ENCODE assay signal across 22 cellular contexts in the genomic region with DNA sequence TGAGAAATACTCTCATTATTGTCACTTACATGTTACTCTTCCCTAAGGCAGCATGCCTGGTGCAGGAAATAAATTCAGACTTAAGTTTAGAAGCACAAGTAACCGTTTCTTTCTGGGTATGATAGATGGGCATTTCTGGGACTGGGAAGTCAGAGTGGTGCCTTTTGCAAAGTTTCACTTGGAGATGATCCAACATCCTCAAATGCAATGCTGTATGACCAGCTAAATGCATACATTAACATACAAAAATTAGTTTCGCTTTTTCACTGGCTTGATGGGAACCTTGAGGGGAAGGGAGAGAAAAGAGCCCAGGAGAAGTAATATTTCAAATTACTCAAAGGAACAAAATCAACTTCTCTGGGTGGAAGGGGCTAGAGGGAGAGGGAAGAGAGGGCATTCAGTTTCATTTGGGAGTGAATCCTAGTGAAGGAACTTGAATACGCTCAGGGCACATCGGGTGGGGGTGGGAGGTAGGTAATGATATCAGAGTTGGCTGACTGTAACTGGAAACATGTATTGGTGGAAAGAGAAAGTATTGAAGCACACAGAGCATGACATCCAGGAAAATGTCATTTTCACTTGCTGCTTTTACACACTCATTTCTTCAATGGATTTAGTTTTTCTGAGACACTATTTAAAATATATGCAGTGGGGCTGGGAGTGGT.
A peak's percentile ranks its signal among the peaks of the same experiment; 100 is the strongest.
DNase-seq lines count a peak whose midpoint lies in the region; ATAC-seq and TF ChIP-seq lines count a peak whose summit lies in the region.
"Had no signal": no experiment of that assay in that cellular context is flagged by ENCODE, and none has a peak within 500 bp of the region (broad histone marks: within the 10 kb centered on the region; RNA-seq: fewer than 3 reads in every experiment).

No MANE protein-coding gene starts in this region.

- H3K4me3 ChIP-seq in ascending aorta: peak overlapping the region; percentile 20 to 44
- no peak overlapping the region for H3K4me3 ChIP-seq in vagina
- H3K4me3 ChIP-seq: BLaER1 treated with 17β-estradiol and CSF1 and Interleukin-3, amounts not matched to agents 10 nM and 100 nM; prostate gland; upper lobe of right lung had no signal

- ATAC-seq in activated naive CD8-positive, alpha-beta T cell treated with anti-CD3 and anti-CD28 coated beads, Interleukin-2, amount 50 U/mL, for 24 hours: no peak
- ATAC-seq in GM18861 (IDR thresholded peaks at IDR 0.05; ENCODE audit: unreplicated experiment) (no peak), GM19023 (IDR thresholded peaks at IDR 0.05; ENCODE audit: unreplicated experiment) (no peak)
- ATAC-seq: activated CD4-positive, alpha-beta T cell treated with anti-CD3 and anti-CD28 coated beads for 36 hours; activated T-cell treated with anti-CD3 and anti-CD28 coated beads, Interleukin-2, amount 50 U/mL, for 72 hours; upper lobe of right lung had no signal

- no peaks in the 10 kb centered on the region for H3K9me3 Mint-ChIP-seq in activated naive CD8-positive, alpha-beta T cell treated with anti-CD3 and anti-CD28 coated beads for 36 hours
- H3K9me3 Mint-ChIP-seq in activated naive CD8-positive, alpha-beta T cell treated with anti-CD3 and anti-CD28 coated beads, Interleukin-2, amount 50 U/mL, for 24 hours: peaks cover 6% of the 10 kb centered on the region
- H3K9me3 Mint-ChIP-seq in nephron: no peaks in the 10 kb centered on the region

- TF ChIP-seq POLR2A in vagina (IDR thresholded peaks at IDR 0.05): no peak

- H3K36me3 ChIP-seq in ascending aorta: no peaks in the 10 kb centered on the region
- no peaks in the 10 kb centered on the region for H3K36me3 ChIP-seq in vagina
- H3K36me3 ChIP-seq: BLaER1 treated with 17β-estradiol and CSF1 and Interleukin-3, amounts not matched to agents 10 nM and 100 nM; prostate gland; upper lobe of right lung had no signal

- H3K27me3 Mint-ChIP-seq in activated naive CD8-positive, alpha-beta T cell treated with anti-CD3 and anti-CD28 coated beads for 36 hours: peaks cover 30% of the 10 kb centered on the region
- H3K27me3 Mint-ChIP-seq in activated naive CD8-positive, alpha-beta T cell treated with anti-CD3 and anti-CD28 coated beads, Interleukin-2, amount 50 U/mL, for 24 hours: peaks cover 12% of the 10 kb centered on the region
- no peaks in the 10 kb centered on the region for H3K27me3 Mint-ChIP-seq in nephron (ENCODE audit: low read depth)

- H3K27ac ChIP-seq in ascending aorta (no peak overlapping the region), vagina (no peak overlapping the region)
- H3K27ac ChIP-seq: BLaER1 treated with 17β-estradiol and CSF1 and Interleukin-3, amounts not matched to agents 10 nM and 100 nM; prostate gland; upper lobe of right lung had no signal

- H3K27me3 ChIP-seq in ascending aorta (no peaks in the 10 kb centered on the region), vagina (no peaks in the 10 kb centered on the region)
- H3K27me3 ChIP-seq: BLaER1 treated with 17β-estradiol and CSF1 and Interleukin-3, amounts not matched to agents 10 nM and 100 nM; upper lobe of right lung had no signal

- H3K9me3 ChIP-seq in ascending aorta (no peaks in the 10 kb centered on the region), vagina (no peaks in the 10 kb centered on the region)
- H3K9me3 ChIP-seq: BLaER1 treated with 17β-estradiol and CSF1 and Interleukin-3, amounts not matched to agents 10 nM and 100 nM; prostate gland; upper lobe of right lung had no signal

- H3K4me3 Mint-ChIP-seq in activated naive CD8-positive, alpha-beta T cell treated with anti-CD3 and anti-CD28 coated beads for 36 hours: no peak overlapping the region
- no peak overlapping the region for H3K4me3 Mint-ChIP-seq in activated naive CD8-positive, alpha-beta T cell treated with anti-CD3 and anti-CD28 coated beads, Interleukin-2, amount 50 U/mL, for 24 hours
- H3K4me3 Mint-ChIP-seq in nephron: peak overlapping the region in 2 of 3 experiments; percentile 5 to 9
- H3K4me3 Mint-ChIP-seq: activated CD4-positive, alpha-beta T cell treated with anti-CD3 and anti-CD28 coated beads for 36 hours; activated naive CD4-positive, alpha-beta T cell treated with anti-CD3 and anti-CD28 coated beads for 36 hours; activated T-cell treated with anti-CD3 and anti-CD28 coated beads, Interleukin-2, amount 50 U/mL, for 72 hours had no signal

- H3K4me1 ChIP-seq in ascending aorta (no peaks in the 10 kb centered on the region), vagina (no peaks in the 10 kb centered on the region)
- H3K4me1 ChIP-seq: prostate gland, upper lobe of right lung had no signal

- peaks cover 5% of the 10 kb centered on the region for H3K4me1 Mint-ChIP-seq in activated naive CD8-positive, alpha-beta T cell treated with anti-CD3 and anti-CD28 coated beads for 36 hours
- no peaks in the 10 kb centered on the region for H3K4me1 Mint-ChIP-seq in activated naive CD8-positive, alpha-beta T cell treated with anti-CD3 and anti-CD28 coated beads, Interleukin-2, amount 50 U/mL, for 24 hours
- H3K4me1 Mint-ChIP-seq in nephron: peaks cover 35% of the 10 kb centered on the region
- H3K4me1 Mint-ChIP-seq: activated CD4-positive, alpha-beta T cell treated with anti-CD3 and anti-CD28 coated beads for 36 hours had no signal

- DNase-seq in activated naive CD8-positive, alpha-beta T cell treated with anti-CD3 and anti-CD28 coated beads for 36 hours: no peak
- no peak for DNase-seq in activated naive CD8-positive, alpha-beta T cell treated with anti-CD3 and anti-CD28 coated beads, Interleukin-2, amount 50 U/mL, for 24 hours
- no peak for DNase-seq in ascending aorta (ENCODE audit: low spot score in 2 of 2)
- no peak for DNase-seq in vagina (ENCODE audit: extremely low spot score in 2 of 2)
- DNase-seq in AG08396 (ENCODE audit: low spot score): no peak
- DNase-seq: ACHN; activated CD4-positive, alpha-beta T cell treated with anti-CD3 and anti-CD28 coated beads for 36 hours; activated naive CD4-positive, alpha-beta T cell treated with anti-CD3 and anti-CD28 coated beads for 36 hours; activated T-cell treated with anti-CD3 and anti-CD28 coated beads, Interleukin-2, amount 50 U/mL, for 72 hours; amygdala; cortex of kidney; mammary epithelial cell; NCI-H1105 treated with DMSO at 0.1 percent for 48 hours; NCI-H2081; NCI-H774; T-helper 1 cell; upper lobe of right lung had no signal

- TF ChIP-seq CTCF in ascending aorta (IDR thresholded peaks at IDR 0.05) (no peak), nephron (IDR thresholded peaks at IDR 0.05; ENCODE audit: unreplicated experiment in 3 of 3) (no peak), vagina (IDR thresholded peaks at IDR 0.05) (no peak)

- H3K36me3 Mint-ChIP-seq in activated naive CD8-positive, alpha-beta T cell treated with anti-CD3 and anti-CD28 coated beads for 36 hours: no peaks in the 10 kb centered on the region
- H3K36me3 Mint-ChIP-seq in activated naive CD8-positive, alpha-beta T cell treated with anti-CD3 and anti-CD28 coated beads, Interleukin-2, amount 50 U/mL, for 24 hours (ENCODE audit: low read depth): no peaks in the 10 kb centered on the region
- H3K36me3 Mint-ChIP-seq in nephron (ENCODE audit: low read depth): peaks cover 11% of the 10 kb centered on the region

- H3K27ac Mint-ChIP-seq in activated naive CD8-positive, alpha-beta T cell treated with anti-CD3 and anti-CD28 coated beads for 36 hours: peak overlapping the region; percentile 5
- no peak overlapping the region for H3K27ac Mint-ChIP-seq in activated naive CD8-positive, alpha-beta T cell treated with anti-CD3 and anti-CD28 coated beads, Interleukin-2, amount 50 U/mL, for 24 hours
- H3K27ac Mint-ChIP-seq in nephron: peak overlapping the region; percentile 71 to 83 (median 81)
- H3K27ac Mint-ChIP-seq: activated CD4-positive, alpha-beta T cell treated with anti-CD3 and anti-CD28 coated beads for 36 hours; activated naive CD4-positive, alpha-beta T cell treated with anti-CD3 and anti-CD28 coated beads for 36 hours; activated T-cell treated with anti-CD3 and anti-CD28 coated beads, Interleukin-2, amount 50 U/mL, for 72 hours had no signal

- intact Hi-C loops in ascending aorta (cut with DNase I) (no loop called here), vagina (cut with DNase I) (no loop called here)

Comparison
In these comparisons a context has a peak if more than half of its experiments do, and no peak if none do; other contexts are left out.
1. H3K4me3 Mint-ChIP-seq: peak in nephron (2 of 3); none in activated naive CD8-positive, alpha-beta T cell treated with anti-CD3 and anti-CD28 coated beads for 36 hours (single experiment) and activated naive CD8-positive, alpha-beta T cell treated with anti-CD3 and anti-CD28 coated beads, Interleukin-2, amount 50 U/mL, for 24 hours (single experiment).
2. H3K4me3 ChIP-seq: peak in ascending aorta (2 of 2); none in vagina (0 of 2).